20 cellular contexts compared by ENCODE assay signal in genomic region chr15:68603951-68604350, GRCh38.
"Had no signal": no experiment of that assay in that cellular context is flagged by ENCODE, and none has a peak within 500 bp of the region (broad histone marks: within the 10 kb centered on the region; RNA-seq: fewer than 3 reads in every experiment).

No MANE protein-coding gene starts in this region.

- ATAC-seq: activated T-cell treated with anti-CD3 and anti-CD28 coated beads, Interleukin-2, amount 50 U/mL, for 72 hours; gastroesophageal sphincter; left cardiac atrium; mucosa of descending colon; upper lobe of right lung had no signal

- H3K27me3 ChIP-seq: colonic mucosa, gastroesophageal sphincter, right atrium auricular region, upper lobe of right lung had no signal

- H3K36me3 ChIP-seq: colonic mucosa, esophagus squamous epithelium, gastroesophageal sphincter, prostate gland, right atrium auricular region, upper lobe of right lung had no signal

- H3K9me3 ChIP-seq: colonic mucosa, mucosa of descending colon, prostate gland, right atrium auricular region, upper lobe of right lung had no signal

- H3K4me1 ChIP-seq: colonic mucosa, prostate gland had no signal

- H3K27ac ChIP-seq: colonic mucosa, esophagus squamous epithelium, gastroesophageal sphincter, prostate gland, right atrium auricular region, upper lobe of right lung had no signal

- DNase-seq: activated CD4-positive, alpha-beta memory T cell treated with anti-CD3 and anti-CD28 coated beads for 36 hours; activated CD4-positive, alpha-beta T cell treated with anti-CD3 and anti-CD28 coated beads for 48 hours; activated effector memory CD4-positive, alpha-beta T cell treated with Interleukin-2 at 50 U/mL for 16 hours; activated naive CD4-positive, alpha-beta T cell treated with anti-CD3 and anti-CD28 coated beads, Interleukin-2, amount 10 ng/mL, durations not matched to agents 7 days and 5 days; activated T-cell treated with anti-CD3 and anti-CD28 coated beads, Interleukin-2, amount 50 U/mL, for 72 hours; amygdala; central memory CD4-positive, alpha-beta T cell; colonic mucosa; esophagus squamous epithelium; head of caudate nucleus; islet precursor cell; left cardiac atrium; mucosa of descending colon; stimulated activated CD4-positive, alpha-beta T cell treated with anti-CD3 and anti-CD28 coated beads, Interleukin-4, amount 100 ng/mL, for 24 hours; stimulated activated naive CD4-positive, alpha-beta T cell treated with Interleukin-2 at 50 U/mL for 16 hours; T1000; upper lobe of right lung had no signal

- H3K4me3 ChIP-seq: colonic mucosa, esophagus squamous epithelium, gastroesophageal sphincter, mucosa of descending colon, prostate gland, right atrium auricular region, upper lobe of right lung had no signal
